ENCODE assay signal across 2 cellular contexts in genomic region chr6:46764280-46764679, GRCh38. TPM values are rescaled to one million over a fixed set of nuclear protein-coding genes. Genes with fewer than 3 reads are reported as not detected.
"Had no signal": no experiment of that assay in that cellular context is flagged by ENCODE, and none has a peak within 500 bp of the region (broad histone marks: within the 10 kb centered on the region; RNA-seq: fewer than 3 reads in every experiment).

No MANE protein-coding gene starts in this region.

RNA-seq across cellular contexts. Expression of gene ANKRD66, which starts 17.5 kb away (rescaled TPM):
- total RNA-seq: G401, GM12878 had no signal
- polyA plus RNA-seq: GM12878 had no signal

RNA-seq across cellular contexts. Expression of gene MEP1A, which starts 28.9 kb away (rescaled TPM):
- total RNA-seq: G401, GM12878 had no signal
- polyA plus RNA-seq: GM12878 had no signal

RNA-seq across cellular contexts. Expression of gene PLA2G7, which starts 29.1 kb away (rescaled TPM):
- total RNA-seq: G401, GM12878 had no signal
- polyA plus RNA-seq: GM12878 had no signal
